Comparison of ENCODE assay signal across 8 cellular contexts in the genomic region with DNA sequence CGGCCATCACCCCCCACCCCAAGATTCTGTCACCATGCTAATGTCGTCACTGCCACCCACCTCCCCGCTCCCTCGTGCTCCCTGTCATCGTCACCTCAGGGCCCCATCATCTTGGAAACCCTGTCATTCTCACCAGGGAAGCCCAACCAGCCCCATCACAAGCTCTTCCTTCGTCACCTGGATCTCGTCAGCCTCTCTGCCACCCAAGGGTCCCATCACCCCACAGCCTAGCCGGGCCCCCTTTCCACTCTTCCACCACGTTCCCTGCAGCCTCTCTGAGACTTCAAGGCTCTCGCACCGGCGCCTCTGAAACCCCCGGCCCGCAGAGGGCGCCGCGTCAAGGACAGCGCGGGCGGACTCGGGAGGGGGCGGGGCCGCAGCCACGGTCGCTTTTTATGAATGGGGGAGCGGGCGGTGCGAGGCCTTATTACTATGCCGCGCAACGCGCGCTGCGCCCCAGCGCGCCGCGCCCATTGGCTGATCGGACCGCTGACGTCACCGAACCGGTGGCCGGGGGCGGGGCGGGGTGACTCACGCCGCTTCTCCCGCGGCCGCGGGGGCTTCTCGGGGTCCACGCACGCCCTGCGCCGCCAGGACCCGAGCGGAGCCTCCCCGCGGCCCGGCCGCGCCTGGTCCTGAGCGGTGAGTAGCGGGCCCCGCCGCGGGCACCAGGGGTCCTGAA. TPM values are rescaled to one million over a fixed set of nuclear protein-coding genes. Genes with fewer than 3 reads are reported as not detected.
DNase-seq lines count a peak whose midpoint lies in the region; ATAC-seq and TF ChIP-seq lines count a peak whose summit lies in the region.

Gene GPR3, plus strand, starts transcription at position 527 of the 682 bp plus-strand sequence. CDS start 1,177 bp downstream, outside the sequence.

- peak within 1 kb of the TSS; percentile 64 for H3K4me3 ChIP-seq in SU-DHL-6 (ENCODE audit: insufficient read depth, low read length, poor library complexity, severe bottlenecking)
- peak within 1 kb of the TSS; percentile 53 for H3K4me3 ChIP-seq in cardiac muscle cell
- H3K4me3 ChIP-seq in tibial nerve: peak within 1 kb of the TSS; percentile 26 to 56 (median 37)

- TF ChIP-seq EP300 in tibial nerve (IDR thresholded peaks at IDR 0.05): peak in 1 of 2 donors; percentile 16

- H3K9me2 ChIP-seq in SU-DHL-6 (replicated peaks; ENCODE audit: insufficient read depth, low read length): no peaks in the 10 kb centered on the region

- H2AFZ ChIP-seq in SU-DHL-6 (ENCODE audit: low read depth, low read length, severe bottlenecking): peak within 1 kb of the TSS; percentile 97

- no peaks in the 10 kb centered on the region for H3F3A ChIP-seq in SU-DHL-6 (ENCODE audit: insufficient read depth)

- peak in 1 of 2 donors; percentile 13 for TF ChIP-seq POLR2A in tibial nerve (IDR thresholded peaks at IDR 0.05)

- DNase-seq in GM04504 (ENCODE audit: low read depth) (peak; percentile 73), NCI-H1092 treated with DMSO at 0.1 percent for 48 hours (lab: John Stamatoyannopoulos, UW) (peak; percentile 94), cardiac muscle cell (ENCODE audit: low read depth in 1 of 2, low spot score in 1 of 2) (peak; percentile 94 to 96), pons (ENCODE audit: low spot score) (peak; percentile 65), tibial nerve (ENCODE audit: low spot score in 2 of 2) (peak; percentile 82 to 86)
- DNase-seq in activated naive CD8-positive, alpha-beta T cell treated with anti-CD3 and anti-CD28 coated beads, Interleukin-2, amount 50 U/mL, for 16 hours (ENCODE audit: low read depth, low spot score): peak; percentile 83

- H3K27me3 ChIP-seq in SU-DHL-6 (ENCODE audit: low read length) (no peaks in the 10 kb centered on the region), cardiac muscle cell (no peaks in the 10 kb centered on the region), tibial nerve (no peaks in the 10 kb centered on the region)

- no peaks in the 10 kb centered on the region for H3K79me2 ChIP-seq in SU-DHL-6 (ENCODE audit: insufficient read depth, low read length)

- H4K20me1 ChIP-seq in SU-DHL-6 (ENCODE audit: low read depth, low read length): no peaks in the 10 kb centered on the region

- TF ChIP-seq CTCF in SU-DHL-6 (IDR thresholded peaks at IDR 0.05; ENCODE audit: insufficient read depth, low read length, poor library complexity, severe bottlenecking) (peak; percentile 65), cardiac muscle cell (IDR thresholded peaks at IDR 0.05; ENCODE audit: low read depth, low read length) (peak; percentile 64), tibial nerve (IDR thresholded peaks at IDR 0.05) (peak; percentile 40 to 76 (median 48))

- peak within 1 kb of the TSS; percentile 73 for H3K9ac ChIP-seq in SU-DHL-6 (ENCODE audit: low read length)

- peak within 1 kb of the TSS; percentile 85 for H3K4me2 ChIP-seq in SU-DHL-6 (ENCODE audit: low read depth, low read length, poor library complexity, severe bottlenecking)

- H3K4me1 ChIP-seq in cardiac muscle cell (ENCODE audit: low read depth) (peaks cover 3% of the 10 kb centered on the region), tibial nerve (peaks cover 0 to 36% (median 16%) of the 10 kb centered on the region in 4 donors)

- H3K36me3 ChIP-seq in SU-DHL-6 (ENCODE audit: low read length) (no peaks in the 10 kb centered on the region), cardiac muscle cell (no peaks in the 10 kb centered on the region), tibial nerve (no peaks in the 10 kb centered on the region)

- no peak within 1 kb of the TSS for H3K27ac ChIP-seq in SU-DHL-6 (ENCODE audit: low read depth, low read length)
- no peak within 1 kb of the TSS for H3K27ac ChIP-seq in cardiac muscle cell
- peak within 1 kb of the TSS in 2 of 4 donors; percentile 46 to 63 for H3K27ac ChIP-seq in tibial nerve

- peak; percentile 77 for ATAC-seq in HG02588 (IDR thresholded peaks at IDR 0.05; ENCODE audit: unreplicated experiment)

- 3 to 5% methylated on average over 19 to 40 of the region's 69 CpGs for WGBS in tibial nerve, 2 donors

- H3K9me3 ChIP-seq in SU-DHL-6 (ENCODE audit: insufficient read depth, low read length): no peaks in the 10 kb centered on the region
- no peaks in the 10 kb centered on the region for H3K9me3 ChIP-seq in cardiac muscle cell (ENCODE audit: low read depth)
- no peaks in the 10 kb centered on the region for H3K9me3 ChIP-seq in tibial nerve

RNA-seq across cellular contexts. Expression of gene GPR3, which starts in this region (rescaled TPM):
- total RNA-seq in cardiac muscle cell (1.7 and 1.9 TPM in 2 replicates), tibial nerve (not detected)
- 2.8 and 3.1 TPM in 2 replicates for polyA plus RNA-seq in cardiac muscle cell

Comparison
In these comparisons a context has a peak if more than half of its experiments do, and no peak if none do; other contexts are left out.
1. Peak in DNase-seq and H3K4me3 ChIP-seq in tibial nerve; RNA of the gene not detected or under 1 TPM.